9 cellular contexts compared by ENCODE assay signal in genomic region chr6:155782320-155782730, GRCh38.
A peak's percentile ranks its signal among the peaks of the same experiment; 100 is the strongest.
DNase-seq lines count a peak whose midpoint lies in the region; ATAC-seq and TF ChIP-seq lines count a peak whose summit lies in the region.
"Had no signal": no experiment of that assay in that cellular context is flagged by ENCODE, and none has a peak within 500 bp of the region (broad histone marks: within the 10 kb centered on the region; RNA-seq: fewer than 3 reads in every experiment).

No MANE protein-coding gene starts in this region.

- ATAC-seq in GM21786 (IDR thresholded peaks at IDR 0.05; ENCODE audit: unreplicated experiment) = no peak
- no peak for ATAC-seq in GM18873 (IDR thresholded peaks at IDR 0.05; ENCODE audit: low FRiP score, unreplicated experiment)

- TF ChIP-seq CTCF in foreskin fibroblast (IDR thresholded peaks at IDR 0.05; ENCODE audit: low read depth, low read length) = no peak

- peak; percentile 7 for DNase-seq in NCI-H1105 treated with DMSO at 0.1 percent for 48 hours (lab: John Stamatoyannopoulos, UW)
- no peak for DNase-seq in NCI-H1105 (lab: John Stamatoyannopoulos, UW)
- peak; percentile 67 for DNase-seq in T1000 (lab: John Stamatoyannopoulos, UW)
- peak; percentile 72 to 81 for DNase-seq in foreskin fibroblast
- peak; percentile 91 for DNase-seq in stromal cell of bone marrow (ENCODE audit: low read depth)
- no peak for DNase-seq in activated T-cell treated with anti-CD3 and anti-CD28 coated beads, Interleukin-2, amount 50 U/mL, for 48 hours
- DNase-seq: NCI-H2171 had no signal

- H3K4me3 ChIP-seq in foreskin fibroblast (ENCODE audit: low read depth in 1 of 2, low read length in 2 of 2) = no peak overlapping the region

Comparison
In these comparisons a context has a peak if more than half of its experiments do, and no peak if none do; other contexts are left out.
1. DNase-seq: peak in NCI-H1105 treated with DMSO at 0.1 percent for 48 hours (single experiment), T1000 (single experiment), foreskin fibroblast (2 of 2) and stromal cell of bone marrow (single experiment); none in NCI-H1105 (single experiment) and activated T-cell treated with anti-CD3 and anti-CD28 coated beads, Interleukin-2, amount 50 U/mL, for 48 hours (0 of 2).